In genomic region chr16:58022601-58023371, GRCh38 we compare ENCODE assay signal across 10 cellular contexts. TPM values are rescaled to one million over a fixed set of nuclear protein-coding genes. Genes with fewer than 3 reads are reported as not detected.
A peak's percentile ranks its signal among the peaks of the same experiment; 100 is the strongest.
DNase-seq lines count a peak whose midpoint lies in the region; ATAC-seq and TF ChIP-seq lines count a peak whose summit lies in the region.
"Had no signal": no experiment of that assay in that cellular context is flagged by ENCODE, and none has a peak within 500 bp of the region (broad histone marks: within the 10 kb centered on the region; RNA-seq: fewer than 3 reads in every experiment).

No MANE protein-coding gene starts in this region.

- no peak for ATAC-seq in lung (ENCODE audit: insufficient read depth, low FRiP score)
- ATAC-seq in HG03442 (IDR thresholded peaks at IDR 0.05; ENCODE audit: unreplicated experiment): no peak
- ATAC-seq in GM21529 (IDR thresholded peaks at IDR 0.05; ENCODE audit: unreplicated experiment): no peak

- H3K4me3 ChIP-seq in cardiac fibroblast (replicated peaks in 1 of 2; ENCODE audit: low read depth in 2 of 2, low read length in 2 of 2) (no peak overlapping the region), lung (no peak overlapping the region)
- H3K4me3 ChIP-seq: skin epidermis had no signal

- peak; percentile 84 for DNase-seq in AG08395 (ENCODE audit: low spot score)
- DNase-seq in NCI-H1417 (lab: John Stamatoyannopoulos, UW): peak in 2 of 3 experiments; percentile 84 to 93
- DNase-seq in cardiac fibroblast (ENCODE audit: low read depth in 2 of 2): peak; percentile 68 to 79
- DNase-seq in lung (ENCODE audit: low spot score): peak; percentile 78
- DNase-seq in activated CD4-positive, alpha-beta T cell treated with anti-CD3 and anti-CD28 coated beads for 48 hours: no peak
- no peak for DNase-seq in cerebellar nuclear complex (lab: John Stamatoyannopoulos, UW)

- no peaks in the 10 kb centered on the region for H3K9me3 ChIP-seq in lung (ENCODE audit: control insufficient read depth in 2 of 2, insufficient read depth in 1 of 2, low read length in 1 of 2)

- peaks cover 2 to 23% of the 10 kb centered on the region in 2 donors for H3K4me1 ChIP-seq in lung (ENCODE audit: control insufficient read depth in 2 of 2, insufficient read depth in 2 of 2, low read length in 2 of 2)

- no peaks in the 10 kb centered on the region for H3K27me3 ChIP-seq in lung (ENCODE audit: control insufficient read depth, insufficient read depth)

- H3K36me3 ChIP-seq in lung (ENCODE audit: control insufficient read depth in 2 of 2, insufficient read depth in 2 of 2, low read length in 2 of 2): peaks cover 0 to 6% of the 10 kb centered on the region in 2 donors

- peak overlapping the region; percentile 35 to 46 for H3K27ac ChIP-seq in lung (ENCODE audit: low read depth in 1 of 2, low read length in 1 of 2)

- 22 to 41% methylated on average over 18 of the region's 18 CpGs for WGBS in lung, 2 donors

- TF ChIP-seq CTCF in cardiac fibroblast (IDR thresholded peaks at IDR 0.05; ENCODE audit: low read depth, low read length) (no peak), lung (IDR thresholded peaks at IDR 0.05; ENCODE audit: control extremely low read depth, extremely low read depth) (no peak)

RNA-seq across cellular contexts. Expression of gene MMP15, which starts 2.8 kb away (rescaled TPM):
- 10 to 100 TPM; 35.3 to 44.5 TPM for total RNA-seq in lung
- 10 to 100 TPM; 19.5 to 23.6 TPM for polyA plus RNA-seq in lung

RNA-seq across cellular contexts. Expression of gene USB1, which starts 21.6 kb away (rescaled TPM):
- total RNA-seq in lung: 10 to 100 TPM; 14.7 to 54.8 TPM
- polyA plus RNA-seq in lung: 10 to 100 TPM; 22.7 to 72.7 TPM

RNA-seq across cellular contexts. Expression of gene ZNF319, which starts 22.3 kb away (rescaled TPM):
- 10 to 100 TPM in 1 of 2 donors, 1 to 10 TPM in 1; 6.0 to 15.3 TPM for total RNA-seq in lung
- polyA plus RNA-seq in lung: 10 to 100 TPM in 1 of 2 donors, 1 to 10 TPM in 1; 6.2 to 13.0 TPM

RNA-seq across cellular contexts. Expression of gene CNGB1, which starts 51.9 kb away (rescaled TPM):
- total RNA-seq in lung: under 1 TPM; 0.14 to 0.43 TPM
- under 1 TPM; 0.18 to 0.21 TPM for polyA plus RNA-seq in lung
- total RNA-seq: T-helper 2 cell treated with Interferon-gamma antibody and Interleukin-4, amounts not matched to agents 100 ng/mL and 5 ng/mL, for 36 hours had no signal

Comparison
In these comparisons a context has a peak if more than half of its experiments do, and no peak if none do; other contexts are left out.
1. DNase-seq: peak in AG08395 (single experiment), NCI-H1417 (2 of 3), cardiac fibroblast (2 of 2) and lung (single experiment); none in activated CD4-positive, alpha-beta T cell treated with anti-CD3 and anti-CD28 coated beads for 48 hours (single experiment) and cerebellar nuclear complex (0 of 2).